8 cellular contexts compared by ENCODE assay signal in genomic region chr17:82216301-82217119, GRCh38. TPM values are rescaled to one million over a fixed set of nuclear protein-coding genes. Genes with fewer than 3 reads are reported as not detected.
DNase-seq lines count a peak whose midpoint lies in the region; ATAC-seq and TF ChIP-seq lines count a peak whose summit lies in the region.

No MANE protein-coding gene starts in this region.

- peaks cover 0 to 5% (median 0%) of the 10 kb centered on the region in 4 donors for H3K27me3 ChIP-seq in esophagus squamous epithelium
- H3K27me3 ChIP-seq in ovary, result no peaks in the 10 kb centered on the region

- H3K4me1 Mint-ChIP-seq in activated CD4-positive, alpha-beta T cell treated with anti-CD3 and anti-CD28 coated beads, Interleukin-2, amount 10 ng/mL, durations not matched to agents 24 days and 14 days, result peaks cover 28% of the 10 kb centered on the region

- DNase-seq in GM13977 (ENCODE audit: low spot score), result peak; percentile 71
- peak; percentile 71 for DNase-seq in HT-29 (ENCODE audit: low spot score)
- peak; percentile 83 for DNase-seq in activated CD4-positive, alpha-beta T cell treated with anti-CD3 and anti-CD28 coated beads, Interleukin-2, amount 10 ng/mL, durations not matched to agents 24 days and 14 days
- no peak for DNase-seq in esophagus squamous epithelium (lab: John Stamatoyannopoulos, UW)
- DNase-seq in occipital lobe (lab: John Stamatoyannopoulos, UW), result peak; percentile 27
- DNase-seq in islet precursor cell, result no peak
- DNase-seq in ovary, result no peak

- WGBS in esophagus squamous epithelium, 2 donors, result 0 to 19% methylated on average over 3 of the region's 17 CpGs
- 63 to 68% (median 68%) methylated on average over 17 of the region's 17 CpGs for WGBS in ovary, 3 donors

- TF ChIP-seq EP300 in ovary (IDR thresholded peaks at IDR 0.05), result no peak

- H3K4me3 Mint-ChIP-seq in activated CD4-positive, alpha-beta T cell treated with anti-CD3 and anti-CD28 coated beads, Interleukin-2, amount 10 ng/mL, durations not matched to agents 24 days and 14 days, result peak overlapping the region; percentile 32

- intact Hi-C loops in activated CD4-positive, alpha-beta T cell treated with anti-CD3 and anti-CD28 coated beads, Interleukin-2, amount 10 ng/mL, durations not matched to agents 24 days and 14 days (cut with micrococcal nuclease), result no loop called here
- intact Hi-C loops in esophagus squamous epithelium (cut with DNase I) (no loop called here), ovary (cut with DNase I) (no loop called here)

- H3K4me3 ChIP-seq in esophagus squamous epithelium (no peak overlapping the region), ovary (no peak overlapping the region)

- H3K36me3 ChIP-seq in esophagus squamous epithelium (no peaks in the 10 kb centered on the region), ovary (no peaks in the 10 kb centered on the region)

- no peak for TF ChIP-seq CTCF in GM13977 (IDR thresholded peaks at IDR 0.05; ENCODE audit: extremely low read depth, insufficient read depth, missing control alignments)
- no peak for TF ChIP-seq CTCF in esophagus squamous epithelium (IDR thresholded peaks at IDR 0.05)
- no peak for TF ChIP-seq CTCF in ovary (IDR thresholded peaks at IDR 0.05)

- H3K4me1 ChIP-seq in esophagus squamous epithelium (peaks cover 37 to 60% (median 40%) of the 10 kb centered on the region in 3 donors), ovary (ENCODE audit: insufficient read depth) (peaks cover 2% of the 10 kb centered on the region)

- H3K9me3 ChIP-seq in esophagus squamous epithelium, result no peaks in the 10 kb centered on the region
- no peaks in the 10 kb centered on the region for H3K9me3 ChIP-seq in ovary

- no peaks in the 10 kb centered on the region for H3K27me3 Mint-ChIP-seq in activated CD4-positive, alpha-beta T cell treated with anti-CD3 and anti-CD28 coated beads, Interleukin-2, amount 10 ng/mL, durations not matched to agents 24 days and 14 days

- TF ChIP-seq POLR2A in esophagus squamous epithelium (IDR thresholded peaks at IDR 0.05) (peak in 1 of 4 donors; percentile 41), ovary (IDR thresholded peaks at IDR 0.05) (no peak)

- H3K9me3 Mint-ChIP-seq in activated CD4-positive, alpha-beta T cell treated with anti-CD3 and anti-CD28 coated beads, Interleukin-2, amount 10 ng/mL, durations not matched to agents 24 days and 14 days, result no peaks in the 10 kb centered on the region

- ATAC-seq in HG02763 (IDR thresholded peaks at IDR 0.05; ENCODE audit: unreplicated experiment), result no peak

- H3K36me3 Mint-ChIP-seq in activated CD4-positive, alpha-beta T cell treated with anti-CD3 and anti-CD28 coated beads, Interleukin-2, amount 10 ng/mL, durations not matched to agents 24 days and 14 days (ENCODE audit: low read depth), result no peaks in the 10 kb centered on the region

- peak overlapping the region; percentile 86 for H3K27ac Mint-ChIP-seq in activated CD4-positive, alpha-beta T cell treated with anti-CD3 and anti-CD28 coated beads, Interleukin-2, amount 10 ng/mL, durations not matched to agents 24 days and 14 days

- in situ Hi-C loops in GM13977 (cut with MboI; ENCODE audit: low pct_unique_long_range_greater_than_20kb, low sequenced_read_pairs, unreplicated experiment), result no loop called here

- peak overlapping the region; percentile 69 to 90 (median 80) for H3K27ac ChIP-seq in esophagus squamous epithelium
- no peak overlapping the region for H3K27ac ChIP-seq in ovary

RNA-seq across cellular contexts. Expression of gene CCDC57, which starts 3.9 kb away (rescaled TPM):
- 47.6 and 48.2 TPM in 2 replicates for total RNA-seq in HT-29 (2014; rRNA removed; shearing (Covaris generic))
- 56.0 and 58.4 TPM in 2 replicates for total RNA-seq in activated CD4-positive, alpha-beta T cell treated with anti-CD3 and anti-CD28 coated beads, Interleukin-2, amount 10 ng/mL, durations not matched to agents 24 days and 14 days
- 10 to 100 TPM in 2 of 4 donors, 1 to 10 TPM in 2; 7.9 to 22.1 (median 9.8) TPM for total RNA-seq in esophagus squamous epithelium
- 18.6 TPM for total RNA-seq in occipital lobe
- 10 to 100 TPM; 22.9 to 65.0 (median 41.9) TPM for total RNA-seq in ovary
- 10 to 100 TPM in 1 of 2 donors, 1 to 10 TPM in 1; 7.7 to 22.2 TPM for polyA plus RNA-seq in ovary

RNA-seq across cellular contexts. Expression of gene SLC16A3, which starts 12.3 kb away (rescaled TPM):
- 132 and 156 TPM in 2 replicates for total RNA-seq in HT-29 (2014; rRNA removed; shearing (Covaris generic))
- total RNA-seq in activated CD4-positive, alpha-beta T cell treated with anti-CD3 and anti-CD28 coated beads, Interleukin-2, amount 10 ng/mL, durations not matched to agents 24 days and 14 days, result 162 and 171 TPM in 2 replicates
- total RNA-seq in esophagus squamous epithelium, result 10 to 100 TPM; 18.8 to 32.9 (median 21.7) TPM
- total RNA-seq in occipital lobe, result 4.2 TPM
- 10 to 100 TPM; 10.5 to 23.2 (median 18.0) TPM for total RNA-seq in ovary
- polyA plus RNA-seq in ovary, result 1 to 10 TPM; 3.5 to 5.0 TPM

RNA-seq across cellular contexts. Expression of gene CSNK1D, which starts 57.0 kb away (rescaled TPM):
- total RNA-seq in HT-29 (2014; rRNA removed; shearing (Covaris generic)), result 47.8 and 60.4 TPM in 2 replicates
- 137 and 146 TPM in 2 replicates for total RNA-seq in activated CD4-positive, alpha-beta T cell treated with anti-CD3 and anti-CD28 coated beads, Interleukin-2, amount 10 ng/mL, durations not matched to agents 24 days and 14 days
- total RNA-seq in esophagus squamous epithelium (100 to 1,000 TPM in 1 of 4 donors, 10 to 100 TPM in 3; 24.6 to 102 (median 57.1) TPM), occipital lobe (23.9 TPM), ovary (100 to 1,000 TPM in 5 of 7 donors, 10 to 100 TPM in 2; 46.0 to 160 (median 121) TPM)
- 100 to 1,000 TPM in 1 of 2 donors, 10 to 100 TPM in 1; 81.2 to 134 TPM for polyA plus RNA-seq in ovary

Comparison
In these comparisons a context has a peak if more than half of its experiments do, and no peak if none do; other contexts are left out.
1. DNase-seq: peak in GM13977 (single experiment), HT-29 (single experiment), activated CD4-positive, alpha-beta T cell treated with anti-CD3 and anti-CD28 coated beads, Interleukin-2, amount 10 ng/mL, durations not matched to agents 24 days and 14 days (single experiment) and occipital lobe (single experiment); none in esophagus squamous epithelium (single experiment), islet precursor cell (single experiment) and ovary (0 of 5).
2. H3K27ac ChIP-seq: peak in esophagus squamous epithelium (4 of 4); none in ovary (0 of 2).